In the genomic region with DNA sequence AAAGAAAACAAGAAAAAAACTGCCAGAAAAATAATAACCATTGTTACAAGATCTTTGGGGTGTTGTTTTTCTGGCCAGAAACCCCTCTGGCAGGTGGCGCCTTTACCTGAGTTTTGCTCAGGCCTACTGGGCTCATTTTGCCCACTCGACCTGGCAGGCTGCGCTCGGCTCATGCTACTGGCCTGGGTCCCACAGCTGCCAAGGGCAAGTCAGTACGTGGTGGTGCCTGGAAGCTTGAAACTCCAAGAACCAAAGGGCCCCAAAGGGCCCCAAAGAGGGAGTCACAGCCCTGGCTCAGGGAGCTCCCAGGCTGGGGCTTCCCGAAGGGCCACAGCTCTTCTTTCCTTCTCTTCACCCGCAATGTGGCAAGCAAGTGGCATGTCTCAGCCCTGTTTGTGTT, we compare ENCODE assay signal across 29 cellular contexts.
"Had no signal": no experiment of that assay in that cellular context is flagged by ENCODE, and none has a peak within 500 bp of the region (broad histone marks: within the 10 kb centered on the region; RNA-seq: fewer than 3 reads in every experiment).

No MANE protein-coding gene starts in this region.

- DNase-seq: hypothalamus; immature natural killer cell; kidney; left colon; left lung; lower lobe of right lung; mammary epithelial cell; mesenchymal stem cell; naive thymus-derived CD8-positive, alpha-beta T cell; ovary; retina; right cardiac atrium; stimulated activated CD4-positive, alpha-beta T cell treated with anti-CD3 and anti-CD28 coated beads, Interleukin-12 subunit alpha, Interleukin-12 subunit beta, amount 100 ng/mL, for 4 hours; stimulated activated CD4-positive, alpha-beta T cell treated with anti-CD3 and anti-CD28 coated beads, Interleukin-15, amount 100 ng/mL, for 24 hours; stimulated activated CD4-positive, alpha-beta T cell treated with anti-CD3 and anti-CD28 coated beads, Interleukin-2, amount 100 ng/mL, for 24 hours; stimulated activated CD4-positive, alpha-beta T cell treated with anti-CD3 and anti-CD28 coated beads, Interleukin-4, amount 100 ng/mL, for 1 hour; stimulated activated naive B cell treated with anti-CD40 and anti-IgM and Interleukin-4, amounts not matched to agents 10 μg/mL and 1 μg/mL and 100 μg/mL, for 72 hours; stimulated activated naive CD8-positive, alpha-beta T cell treated with anti-CD3 and anti-CD28 coated beads, Interleukin-15, Interleukin-2, amounts not matched to agents 100 U/mL and 50 U/mL, for 24 hours; stomach; tibial artery; trophoblast cell; upper lobe of right lung had no signal

- H3K4me1 ChIP-seq: left lung, lower lobe of right lung, prostate gland, suprapubic skin, upper lobe of right lung had no signal

- H3K9me3 Mint-ChIP-seq: immature natural killer cell; naive thymus-derived CD8-positive, alpha-beta T cell; nephron; neural crest cell; stimulated activated naive B cell treated with anti-CD40 and anti-IgM and Interleukin-4, amounts not matched to agents 10 μg/mL and 1 μg/mL and 100 μg/mL, for 72 hours had no signal

- H3K4me1 Mint-ChIP-seq: immature natural killer cell, nephron had no signal

- H3K27me3 Mint-ChIP-seq: naive thymus-derived CD8-positive, alpha-beta T cell; stimulated activated naive B cell treated with anti-CD40 and anti-IgM and Interleukin-4, amounts not matched to agents 10 μg/mL and 1 μg/mL and 100 μg/mL, for 72 hours had no signal

- H3K9me3 ChIP-seq: left lung, lower lobe of right lung, ovary, prostate gland, stomach, suprapubic skin, thoracic aorta, tibial artery, upper lobe of right lung had no signal

- H3K36me3 ChIP-seq: ovary, prostate gland, suprapubic skin, thoracic aorta had no signal

- H3K27ac Mint-ChIP-seq: immature natural killer cell; naive thymus-derived CD8-positive, alpha-beta T cell; nephron; stimulated activated naive B cell treated with anti-CD40 and anti-IgM and Interleukin-4, amounts not matched to agents 10 μg/mL and 1 μg/mL and 100 μg/mL, for 72 hours had no signal

- FAIRE-seq: urothelium cell line had no signal

- H3K27me3 ChIP-seq: left lung, ovary, stomach, suprapubic skin, tibial artery, upper lobe of right lung had no signal

- H3K4me3 ChIP-seq: left lung, lower lobe of right lung, ovary, prostate gland, skin epidermis, stomach, suprapubic skin, thoracic aorta, tibial artery, upper lobe of right lung had no signal

- H3K27ac ChIP-seq: left lung, lower lobe of right lung, ovary, prostate gland, skin epidermis, suprapubic skin, thoracic aorta, tibial artery, upper lobe of right lung had no signal

- H3K4me3 Mint-ChIP-seq: immature natural killer cell; naive thymus-derived CD8-positive, alpha-beta T cell; nephron; neural crest cell; stimulated activated naive B cell treated with anti-CD40 and anti-IgM and Interleukin-4, amounts not matched to agents 10 μg/mL and 1 μg/mL and 100 μg/mL, for 72 hours had no signal
